Comparison of ENCODE assay signal across 30 cellular contexts in the genomic region with DNA sequence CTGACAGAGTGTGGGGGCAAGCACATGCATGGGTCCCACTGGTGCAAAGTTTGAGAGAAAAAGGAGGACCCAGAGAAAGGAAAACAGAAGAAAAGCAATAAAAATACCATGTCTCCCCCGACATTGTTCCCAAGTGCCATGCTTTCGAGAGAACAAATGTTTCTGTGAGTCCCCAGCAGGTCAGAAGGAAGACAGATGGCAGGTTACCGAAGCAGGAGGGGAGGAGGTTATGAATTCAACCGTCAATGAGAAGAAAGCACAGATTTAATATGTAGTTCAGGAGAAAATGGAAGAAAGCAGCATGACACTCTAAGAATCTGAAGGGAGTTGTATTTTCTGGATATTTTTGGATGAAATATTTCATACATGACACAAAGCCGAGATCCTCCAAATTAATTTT.
"Had no signal": no experiment of that assay in that cellular context is flagged by ENCODE, and none has a peak within 500 bp of the region (broad histone marks: within the 10 kb centered on the region; RNA-seq: fewer than 3 reads in every experiment).

No MANE protein-coding gene starts in this region.

- H3K4me3 Mint-ChIP-seq: activated CD4-positive, alpha-beta T cell treated with anti-CD3 and anti-CD28 coated beads for 36 hours; activated T-cell treated with anti-CD3 and anti-CD28 coated beads, Interleukin-2, amount 50 U/mL, for 72 hours; naive B cell; stimulated activated memory B cell treated with anti-CD40 and anti-IgM and Interleukin-4, amounts not matched to agents 10 μg/mL and 1 μg/mL and 100 μg/mL, for 72 hours; stimulated activated naive CD8-positive, alpha-beta T cell treated with anti-CD3 and anti-CD28 coated beads, Interleukin-15, amount 100 ng/mL, for 72 hours; T-helper 2 cell treated with Interferon-gamma antibody and Interleukin-4, amounts not matched to agents 5 μg/mL and 100 μg/mL, for 36 hours; type B pancreatic cell had no signal

- H3K36me3 Mint-ChIP-seq: naive B cell; stimulated activated memory B cell treated with anti-CD40 and anti-IgM and Interleukin-4, amounts not matched to agents 10 μg/mL and 1 μg/mL and 100 μg/mL, for 72 hours; type B pancreatic cell had no signal

- H3K9me3 Mint-ChIP-seq: T-helper 2 cell treated with Interferon-gamma antibody and Interleukin-4, amounts not matched to agents 5 μg/mL and 100 μg/mL, for 36 hours had no signal

- H3K27ac ChIP-seq: coronary artery, dorsolateral prefrontal cortex, gastroesophageal sphincter, left ventricle myocardium inferior, parathyroid adenoma, right atrium auricular region, uterus had no signal

- DNase-seq: activated CD4-positive, alpha-beta T cell treated with anti-CD3 and anti-CD28 coated beads for 36 hours; activated CD4-positive, CD25-positive, alpha-beta regulatory T cell; activated naive CD4-positive, alpha-beta T cell; activated T-cell treated with anti-CD3 and anti-CD28 coated beads for 4 hours; activated T-cell treated with anti-CD3 and anti-CD28 coated beads, Interleukin-2, amount 50 U/mL, for 72 hours; cerebellar nuclear complex; dorsolateral prefrontal cortex; effector memory CD4-positive, alpha-beta T cell; head of caudate nucleus; hippocampal formation; left ventricle myocardium inferior; naive B cell; nucleus accumbens; stimulated activated CD4-positive, alpha-beta T cell treated with anti-CD3 and anti-CD28 coated beads, Interleukin-1b, Interleukin-23, amount 100 ng/mL, for 48 hours; stimulated activated CD4-positive, alpha-beta T cell treated with anti-CD3 and anti-CD28 coated beads, Interleukin-4, amount 100 ng/mL, for 4 hours; stimulated activated CD8-positive, alpha-beta memory T cell treated with anti-CD3 and anti-CD28 coated beads, Interleukin-4, amount 100 ng/mL, for 48 hours; stimulated activated naive CD8-positive, alpha-beta T cell treated with anti-CD3 and anti-CD28 coated beads, Interleukin-15, amount 100 ng/mL, for 72 hours; substantia nigra; T-helper 1 cell; uterus had no signal

- H3K4me1 Mint-ChIP-seq: naive B cell had no signal

- H3K4me3 ChIP-seq: coronary artery, dorsolateral prefrontal cortex, gastroesophageal sphincter, left ventricle myocardium inferior, lung, right atrium auricular region, smooth muscle cell, uterus had no signal

- H3K9me3 ChIP-seq: gastroesophageal sphincter, right atrium auricular region, uterus had no signal

- H3K36me3 ChIP-seq: gastroesophageal sphincter, left ventricle myocardium inferior, right atrium auricular region, uterus had no signal

- H3K4me1 ChIP-seq: gastroesophageal sphincter, left ventricle myocardium inferior, parathyroid adenoma, right atrium auricular region, uterus had no signal

- H3K27me3 ChIP-seq: gastroesophageal sphincter, right atrium auricular region had no signal

- H3K27ac Mint-ChIP-seq: activated CD4-positive, alpha-beta T cell treated with anti-CD3 and anti-CD28 coated beads for 36 hours; activated naive CD4-positive, alpha-beta T cell treated with anti-CD3 and anti-CD28 coated beads, Interleukin-2, amount 50 U/mL, for 72 hours; activated T-cell treated with anti-CD3 and anti-CD28 coated beads, Interleukin-2, amount 50 U/mL, for 72 hours; naive B cell; stimulated activated memory B cell treated with anti-CD40 and anti-IgM and Interleukin-4, amounts not matched to agents 10 μg/mL and 1 μg/mL and 100 μg/mL, for 72 hours; stimulated activated naive CD8-positive, alpha-beta T cell treated with anti-CD3 and anti-CD28 coated beads, Interleukin-15, amount 100 ng/mL, for 72 hours; T-helper 2 cell treated with Interferon-gamma antibody and Interleukin-4, amounts not matched to agents 5 μg/mL and 100 μg/mL, for 36 hours; type B pancreatic cell had no signal
